ENCODE assay signal across 10 cellular contexts in the genomic region with DNA sequence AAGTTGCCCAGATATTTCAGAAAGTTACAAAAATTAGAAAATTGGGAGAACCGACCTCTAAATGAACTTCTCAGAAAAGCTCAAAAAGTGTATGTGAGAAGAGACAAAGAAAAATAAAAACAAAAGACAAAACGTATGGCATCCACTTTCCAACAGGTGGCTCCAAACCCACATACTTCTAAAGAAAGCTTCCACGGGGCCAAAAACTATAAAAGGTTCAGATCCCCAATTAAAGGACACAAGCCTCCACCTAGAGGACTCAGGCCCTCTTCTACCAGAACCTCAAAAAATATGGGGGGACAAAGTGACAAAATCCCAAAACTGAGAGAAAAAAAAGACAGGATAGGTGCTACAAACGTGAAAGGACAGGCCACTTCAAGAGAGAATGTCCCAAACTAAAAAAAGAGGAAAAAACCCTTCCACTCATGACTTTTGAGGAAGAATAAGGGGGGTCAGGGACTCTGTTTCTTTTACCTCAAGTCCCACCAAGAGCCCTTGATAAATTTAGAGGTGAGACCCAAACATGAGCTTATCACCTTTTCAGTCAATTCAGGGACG. TPM values are rescaled to one million over a fixed set of nuclear protein-coding genes. Genes with fewer than 3 reads are reported as not detected.
DNase-seq lines count a peak whose midpoint lies in the region; ATAC-seq, FAIRE-seq and TF ChIP-seq lines count a peak whose summit lies in the region.
"Had no signal": no experiment of that assay in that cellular context is flagged by ENCODE, and none has a peak within 500 bp of the region (broad histone marks: within the 10 kb centered on the region; RNA-seq: fewer than 3 reads in every experiment).

No MANE protein-coding gene starts in this region.

- no peaks in the 10 kb centered on the region for H3K79me1 ChIP-seq in H1 (ENCODE audit: low read depth, low read length)

- POLR2A ChIA-PET in H1 (lab: Charles Lee; ENCODE audit: partially characterized antibody) = interaction anchor here (1.2 kb wide), 1 partner anchor 96 kb away, joined by 4 read pairs; no protein-coding TSS in a partner anchor

- H3K4me1 ChIP-seq in H1 (replicated peaks in 1 of 4; ENCODE audit: control insufficient read depth in 3 of 4, insufficient read depth in 4 of 4, low read length in 3 of 4) = no peaks in the 10 kb centered on the region

- peak in 2 of 3 experiments; percentile 67 to 79; a peak in 3 of 4 replicates for TF ChIP-seq CTCF in H1 (IDR thresholded peaks at IDR 0.05; ENCODE audit: control extremely low read depth in 1 of 3, insufficient read depth in 1 of 3, low read depth in 1 of 3, low read length in 3 of 3)
- peak; percentile 60 for TF ChIP-seq CTCF in type B pancreatic cell (conservative IDR thresholded peaks at IDR 0.05)

- no peaks in the 10 kb centered on the region for H4K20me1 ChIP-seq in H1 (replicated peaks in 1 of 2; ENCODE audit: control insufficient read depth in 1 of 2, insufficient read depth in 2 of 2, low read length in 2 of 2)

- no peak overlapping the region for H3K27ac ChIP-seq in H1 (ENCODE audit: low read depth, low read length)

- no peak overlapping the region for H3K23ac ChIP-seq in H1 (ENCODE audit: insufficient read length)

- H2BK20ac ChIP-seq in H1 (ENCODE audit: low read length) = no peak overlapping the region

- H2AFZ ChIP-seq in H1 (ENCODE audit: low read length) = peak overlapping the region; percentile 3; the same call in 1 of the 2 replicates

- TF ChIP-seq EP300 in H1 (IDR thresholded peaks at IDR 0.05; ENCODE audit: borderline replicate concordance in 1 of 2, low read depth in 2 of 2, low read length in 2 of 2) = no peak

- DNase-seq in activated naive CD4-positive, alpha-beta T cell treated with anti-CD3 and anti-CD28 coated beads for 36 hours = peak; percentile 15
- no peak for DNase-seq in activated naive CD4-positive, alpha-beta T cell treated with anti-CD3 and anti-CD28 coated beads, Interleukin-2, amount 50 U/mL, for 72 hours (ENCODE audit: low spot score in 2 of 2)
- DNase-seq in NCI-H2171 treated with DMSO at 0.1 percent for 48 hours (lab: John Stamatoyannopoulos, UW) (peak; percentile 36), H1 (ENCODE audit: low read depth in 1 of 2, low spot score in 2 of 2) (no peak), type B pancreatic cell (ENCODE audit: extremely low spot score, unreplicated experiment) (no peak), amygdala (lab: John Stamatoyannopoulos, UW) (no peak)
- DNase-seq in stimulated activated naive CD4-positive, alpha-beta T cell (lab: John Stamatoyannopoulos, UW) = no peak
- DNase-seq: activated T-cell treated with anti-CD3 and anti-CD28 coated beads, Interleukin-2, amount 50 U/mL, for 4 hours had no signal

- no peak overlapping the region for H3K4me3 ChIP-seq in H1 (ENCODE audit: extremely low read depth in 1 of 4, insufficient read depth in 2 of 4, low read depth in 3 of 4, low read length in 4 of 4)

- peak; percentile 68 for FAIRE-seq in H1 (lab: Jason Lieb, UNC)

- H3K27me3 Mint-ChIP-seq in activated naive CD4-positive, alpha-beta T cell treated with anti-CD3 and anti-CD28 coated beads for 36 hours (ENCODE audit: low read depth) = peaks cover 6% of the 10 kb centered on the region
- peaks cover 19% of the 10 kb centered on the region for H3K27me3 Mint-ChIP-seq in type B pancreatic cell

- no peak for TF ChIP-seq POLR2A in H1 (IDR thresholded peaks at IDR 0.05; ENCODE audit: control extremely low read depth in 1 of 2, low read depth in 2 of 2, low read length in 2 of 2)

- H2BK12ac ChIP-seq in H1 (ENCODE audit: low read depth, low read length) = no peak overlapping the region

- no peak overlapping the region for H3K14ac ChIP-seq in H1 (ENCODE audit: insufficient read length)

- H2AK5ac ChIP-seq in H1 (ENCODE audit: low read depth, low read length) = no peak overlapping the region

- no peak overlapping the region for H3K4me2 ChIP-seq in H1 (ENCODE audit: insufficient read depth in 1 of 2, low read depth in 2 of 2, low read length in 2 of 2)

- no peak overlapping the region for H3K27ac Mint-ChIP-seq in activated naive CD4-positive, alpha-beta T cell treated with anti-CD3 and anti-CD28 coated beads for 36 hours
- H3K27ac Mint-ChIP-seq in activated naive CD4-positive, alpha-beta T cell treated with anti-CD3 and anti-CD28 coated beads, Interleukin-2, amount 50 U/mL, for 72 hours = no peak overlapping the region
- H3K27ac Mint-ChIP-seq in type B pancreatic cell = no peak overlapping the region

- no peaks in the 10 kb centered on the region for H3K9me3 ChIP-seq in H1 (ENCODE audit: insufficient read depth in 2 of 2, low read depth in 1 of 2, low read length in 1 of 2)

- H3K4me1 Mint-ChIP-seq in activated naive CD4-positive, alpha-beta T cell treated with anti-CD3 and anti-CD28 coated beads for 36 hours (ENCODE audit: low read depth) = no peaks in the 10 kb centered on the region
- H3K4me1 Mint-ChIP-seq in type B pancreatic cell (ENCODE audit: unreplicated experiment) = no peaks in the 10 kb centered on the region

- H3K9ac ChIP-seq in H1 (replicated peaks in 1 of 4; ENCODE audit: extremely low read depth in 1 of 4, low read depth in 3 of 4, low read length in 3 of 4) = no peak overlapping the region

- H4K91ac ChIP-seq in H1 (replicated peaks; ENCODE audit: insufficient read length, low read length) = no peak overlapping the region

- no peak overlapping the region for H3K18ac ChIP-seq in H1 (ENCODE audit: extremely low read depth, low read length)

- ATAC-seq in activated naive CD4-positive, alpha-beta T cell treated with anti-CD3 and anti-CD28 coated beads, Interleukin-2, amount 50 U/mL, for 72 hours = no peak
- ATAC-seq in GM21367 (IDR thresholded peaks at IDR 0.05; ENCODE audit: unreplicated experiment) = no peak
- ATAC-seq: activated T-cell treated with anti-CD3 and anti-CD28 coated beads, Interleukin-2, amount 50 U/mL, for 4 hours had no signal

- no peak overlapping the region for H4K5ac ChIP-seq in H1 (ENCODE audit: insufficient read length, low read depth, low read length)

- no peak overlapping the region for H2BK120ac ChIP-seq in H1 (replicated peaks; ENCODE audit: low read depth, low read length)

- CTCF ChIA-PET in activated naive CD4-positive, alpha-beta T cell treated with anti-CD3 and anti-CD28 coated beads for 36 hours (lab: Charles Lee) = interaction anchor here (0.7 to 1.1 kb wide), 6 partner anchors 18 to 222 kb away, joined by 3 to 7 read pairs (median 3); no protein-coding TSS in a partner anchor
- CTCF ChIA-PET in H1 (lab: Charles Lee; ENCODE audit: partially characterized antibody) = interaction anchor here (0.6 to 1.8 kb wide), 22 partner anchors 8 to 532 kb away, joined by 3 to 8 read pairs (median 4); partner anchors contain the start of genes SCGB1D2 and SCGB2A2

- H3K9me3 Mint-ChIP-seq in activated naive CD4-positive, alpha-beta T cell treated with anti-CD3 and anti-CD28 coated beads for 36 hours = peaks cover 12% of the 10 kb centered on the region
- H3K9me3 Mint-ChIP-seq in activated naive CD4-positive, alpha-beta T cell treated with anti-CD3 and anti-CD28 coated beads, Interleukin-2, amount 50 U/mL, for 72 hours = peaks cover 4 to 14% of the 10 kb centered on the region in 2 donors
- no peaks in the 10 kb centered on the region for H3K9me3 Mint-ChIP-seq in type B pancreatic cell

- H3K23me2 ChIP-seq in H1 (ENCODE audit: low read depth, low read length) = no peaks in the 10 kb centered on the region

- TF ChIP-seq RAD21 in H1 (IDR thresholded peaks at IDR 0.05 in 1 of 2, conservative IDR thresholded peaks at IDR 0.05 in 1 of 2; ENCODE audit: low read depth in 2 of 2, low read length in 2 of 2) = peak; percentile 75 to 85

- H3K36me3 ChIP-seq in H1 (ENCODE audit: control insufficient read depth in 2 of 4, insufficient read depth in 4 of 4, low read length in 3 of 4) = no peaks in the 10 kb centered on the region

- WGBS in H1 (ENCODE audit: extremely low coverage in 1 of 2, insufficient coverage in 1 of 2, insufficient read length in 1 of 2, insufficient replicate concordance in 2 of 2, low coverage in 1 of 2, low lambda C conversion rate in 2 of 2, missing lambda C conversion rate in 1 of 2), 2 experiments = 46% methylated on average over 5 of the region's 5 CpGs; no CpG with 5 or more reads in 1 of the 2 experiments

- H3K4me3 Mint-ChIP-seq in activated naive CD4-positive, alpha-beta T cell treated with anti-CD3 and anti-CD28 coated beads for 36 hours = no peak overlapping the region
- no peak overlapping the region for H3K4me3 Mint-ChIP-seq in type B pancreatic cell
- H3K4me3 Mint-ChIP-seq: activated T-cell treated with anti-CD3 and anti-CD28 coated beads, Interleukin-2, amount 50 U/mL, for 4 hours had no signal

- H2BK15ac ChIP-seq in H1 (ENCODE audit: low read length) = no peak overlapping the region

- H3K36me3 Mint-ChIP-seq in activated naive CD4-positive, alpha-beta T cell treated with anti-CD3 and anti-CD28 coated beads for 36 hours (ENCODE audit: low read depth) = no peaks in the 10 kb centered on the region
- peaks cover 0 to 13% of the 10 kb centered on the region in 2 donors for H3K36me3 Mint-ChIP-seq in activated naive CD4-positive, alpha-beta T cell treated with anti-CD3 and anti-CD28 coated beads, Interleukin-2, amount 50 U/mL, for 72 hours
- H3K36me3 Mint-ChIP-seq in type B pancreatic cell = no peaks in the 10 kb centered on the region

- no peak overlapping the region for H3K56ac ChIP-seq in H1 (replicated peaks; ENCODE audit: insufficient read length, low read depth, low read length)

- no peak overlapping the region for H3K4ac ChIP-seq in H1 (replicated peaks; ENCODE audit: insufficient read length, low read depth, low read length)

- H3K79me2 ChIP-seq in H1 (ENCODE audit: control insufficient read depth in 1 of 2, insufficient read depth in 2 of 2, low read length in 2 of 2) = no peaks in the 10 kb centered on the region

- intact Hi-C loops in activated naive CD4-positive, alpha-beta T cell treated with anti-CD3 and anti-CD28 coated beads for 36 hours (cut with micrococcal nuclease) = loop anchor here (1.0 to 2.0 kb wide), 3 partner anchors 94 to 162 kb away; no protein-coding TSS in a partner anchor

- H4K8ac ChIP-seq in H1 (ENCODE audit: extremely low read depth, insufficient read depth, low read length) = no peak overlapping the region

- H3K27me3 ChIP-seq in H1 (replicated peaks in 1 of 4; ENCODE audit: control insufficient read depth in 3 of 4, extremely low read depth in 1 of 4, insufficient read depth in 3 of 4, low read length in 3 of 4) = no peaks in the 10 kb centered on the region

- no peak overlapping the region for H2BK5ac ChIP-seq in H1 (ENCODE audit: low read depth, low read length)

RNA-seq across cellular contexts. Expression of gene SCGB2A1, which starts 8.8 kb away (rescaled TPM):
- not detected for total RNA-seq in activated naive CD4-positive, alpha-beta T cell treated with anti-CD3 and anti-CD28 coated beads for 36 hours
- total RNA-seq in activated naive CD4-positive, alpha-beta T cell treated with anti-CD3 and anti-CD28 coated beads, Interleukin-2, amount 50 U/mL, for 72 hours = not detected
- total RNA-seq in H1 (2021; fragmentation: NEBNext Ultra II Directional; extraction: Animal tissue kit (Norgen Biotek cat#: 25700)) = not detected in 2 replicates
- polyA plus RNA-seq in H1 (2011; rRNA removed) = not detected in 2 replicates
- not detected for polyA plus RNA-seq in H1 (2011; cell fraction: cytosol; rRNA removed)
- not detected for polyA plus RNA-seq in H1 (2011; cell fraction: nucleus; rRNA removed)
- polyA plus RNA-seq in H1 (2012, experiment 1 of 2) = not detected in 4 replicates
- polyA plus RNA-seq in H1 (2012, experiment 2 of 2) = not detected
- not detected for polyA plus RNA-seq in H1 (2013, experiment 1 of 2)
- not detected for polyA plus RNA-seq in H1 (2013, experiment 2 of 2)
- not detected in 2 replicates for polyA minus RNA-seq in H1 (2011; rRNA and poly(A)+ RNA removed)
- not detected for polyA minus RNA-seq in H1 (2011; cell fraction: cytosol; rRNA and poly(A)+ RNA removed)
- not detected for polyA minus RNA-seq in H1 (2011; cell fraction: nucleus; rRNA and poly(A)+ RNA removed)
- not detected in 2 replicates for total RNA-seq in type B pancreatic cell (ENCODE audit: low replicate concordance)
- total RNA-seq: activated T-cell treated with anti-CD3 and anti-CD28 coated beads, Interleukin-2, amount 50 U/mL, for 4 hours; mononuclear cell had no signal

RNA-seq across cellular contexts. Expression of gene SCGB1D2, which starts 24.8 kb away (rescaled TPM):
- total RNA-seq in activated naive CD4-positive, alpha-beta T cell treated with anti-CD3 and anti-CD28 coated beads for 36 hours = not detected
- total RNA-seq in activated naive CD4-positive, alpha-beta T cell treated with anti-CD3 and anti-CD28 coated beads, Interleukin-2, amount 50 U/mL, for 72 hours = not detected
- total RNA-seq in H1 (2021; fragmentation: NEBNext Ultra II Directional; extraction: Animal tissue kit (Norgen Biotek cat#: 25700)) = not detected in 2 replicates
- not detected in 2 replicates for polyA plus RNA-seq in H1 (2011; rRNA removed)
- not detected for polyA plus RNA-seq in H1 (2011; cell fraction: cytosol; rRNA removed)
- not detected for polyA plus RNA-seq in H1 (2011; cell fraction: nucleus; rRNA removed)
- not detected in 4 replicates for polyA plus RNA-seq in H1 (2012, experiment 1 of 2)
- not detected for polyA plus RNA-seq in H1 (2012, experiment 2 of 2)
- not detected for polyA plus RNA-seq in H1 (2013, experiment 1 of 2)
- not detected for polyA plus RNA-seq in H1 (2013, experiment 2 of 2)
- polyA minus RNA-seq in H1 (2011; rRNA and poly(A)+ RNA removed) = not detected in 2 replicates
- not detected for polyA minus RNA-seq in H1 (2011; cell fraction: cytosol; rRNA and poly(A)+ RNA removed)
- not detected for polyA minus RNA-seq in H1 (2011; cell fraction: nucleus; rRNA and poly(A)+ RNA removed)
- total RNA-seq in type B pancreatic cell (ENCODE audit: low replicate concordance) = not detected in 2 replicates
- total RNA-seq: activated T-cell treated with anti-CD3 and anti-CD28 coated beads, Interleukin-2, amount 50 U/mL, for 4 hours; mononuclear cell had no signal

RNA-seq across cellular contexts. Expression of gene SCGB1D1, which starts 27.3 kb away (rescaled TPM):
- not detected for total RNA-seq in activated naive CD4-positive, alpha-beta T cell treated with anti-CD3 and anti-CD28 coated beads for 36 hours
- not detected for total RNA-seq in activated naive CD4-positive, alpha-beta T cell treated with anti-CD3 and anti-CD28 coated beads, Interleukin-2, amount 50 U/mL, for 72 hours
- total RNA-seq in H1 (2021; fragmentation: NEBNext Ultra II Directional; extraction: Animal tissue kit (Norgen Biotek cat#: 25700)) = not detected in 2 replicates
- polyA plus RNA-seq in H1 (2011; rRNA removed) = not detected in 2 replicates
- not detected for polyA plus RNA-seq in H1 (2011; cell fraction: cytosol; rRNA removed)
- polyA plus RNA-seq in H1 (2011; cell fraction: nucleus; rRNA removed) = not detected
- polyA plus RNA-seq in H1 (2012, experiment 1 of 2) = not detected in 4 replicates
- not detected for polyA plus RNA-seq in H1 (2012, experiment 2 of 2)
- polyA plus RNA-seq in H1 (2013, experiment 1 of 2) = not detected
- not detected for polyA plus RNA-seq in H1 (2013, experiment 2 of 2)
- not detected in 2 replicates for polyA minus RNA-seq in H1 (2011; rRNA and poly(A)+ RNA removed)
- not detected for polyA minus RNA-seq in H1 (2011; cell fraction: cytosol; rRNA and poly(A)+ RNA removed)
- not detected for polyA minus RNA-seq in H1 (2011; cell fraction: nucleus; rRNA and poly(A)+ RNA removed)
- not detected in 2 replicates for total RNA-seq in type B pancreatic cell (ENCODE audit: low replicate concordance)
- total RNA-seq: activated T-cell treated with anti-CD3 and anti-CD28 coated beads, Interleukin-2, amount 50 U/mL, for 4 hours; mononuclear cell had no signal

RNA-seq across cellular contexts. Expression of gene SCGB2A2, which starts 52.7 kb away (rescaled TPM):
- not detected for total RNA-seq in activated naive CD4-positive, alpha-beta T cell treated with anti-CD3 and anti-CD28 coated beads for 36 hours
- not detected for total RNA-seq in activated naive CD4-positive, alpha-beta T cell treated with anti-CD3 and anti-CD28 coated beads, Interleukin-2, amount 50 U/mL, for 72 hours
- total RNA-seq in H1 (2021; fragmentation: NEBNext Ultra II Directional; extraction: Animal tissue kit (Norgen Biotek cat#: 25700)) = not detected in 2 replicates
- not detected in 2 replicates for polyA plus RNA-seq in H1 (2011; rRNA removed)
- polyA plus RNA-seq in H1 (2011; cell fraction: cytosol; rRNA removed) = not detected
- not detected for polyA plus RNA-seq in H1 (2011; cell fraction: nucleus; rRNA removed)
- not detected in 4 replicates for polyA plus RNA-seq in H1 (2012, experiment 1 of 2)
- polyA plus RNA-seq in H1 (2012, experiment 2 of 2) = not detected
- polyA plus RNA-seq in H1 (2013, experiment 1 of 2) = not detected
- not detected for polyA plus RNA-seq in H1 (2013, experiment 2 of 2)
- not detected in 2 replicates for polyA minus RNA-seq in H1 (2011; rRNA and poly(A)+ RNA removed)
- polyA minus RNA-seq in H1 (2011; cell fraction: cytosol; rRNA and poly(A)+ RNA removed) = not detected
- polyA minus RNA-seq in H1 (2011; cell fraction: nucleus; rRNA and poly(A)+ RNA removed) = not detected
- total RNA-seq in type B pancreatic cell (ENCODE audit: low replicate concordance) = not detected in 2 replicates
- total RNA-seq: activated T-cell treated with anti-CD3 and anti-CD28 coated beads, Interleukin-2, amount 50 U/mL, for 4 hours; mononuclear cell had no signal

Comparison
In these comparisons a context has a peak if more than half of its experiments do, and no peak if none do; other contexts are left out.
1. DNase-seq: peak in activated naive CD4-positive, alpha-beta T cell treated with anti-CD3 and anti-CD28 coated beads for 36 hours (single experiment) and NCI-H2171 treated with DMSO at 0.1 percent for 48 hours (single experiment); none in activated naive CD4-positive, alpha-beta T cell treated with anti-CD3 and anti-CD28 coated beads, Interleukin-2, amount 50 U/mL, for 72 hours (0 of 2), H1 (0 of 2), type B pancreatic cell (single experiment), stimulated activated naive CD4-positive, alpha-beta T cell (0 of 6) and amygdala (0 of 56).